In genomic region chr4:76802546-76803021, GRCh38 we compare ENCODE assay signal across 1 cellular context.
TF ChIP-seq lines count a peak whose summit lies in the region.

No MANE protein-coding gene starts in this region.

TF ChIP-seq in GM23338, 12 proteins besides CTCF, POLR2A, EP300 and RAD21 (continued from another document):
- no peak for TF ChIP-seq ZNF462 (CRISPR knock-in tag; IDR thresholded peaks at IDR 0.05)
- TF ChIP-seq REST (IDR thresholded peaks at IDR 0.05; ENCODE audit: unreplicated experiment): no peak
- TF ChIP-seq STAT1 (IDR thresholded peaks at IDR 0.05; ENCODE audit: unreplicated experiment): no peak
- no peak for TF ChIP-seq EZH2phosphoT487 (IDR thresholded peaks at IDR 0.05; ENCODE audit: unreplicated experiment)
- TF ChIP-seq JUNB (IDR thresholded peaks at IDR 0.05; ENCODE audit: unreplicated experiment): no peak
- TF ChIP-seq ETS1 (IDR thresholded peaks at IDR 0.05): no peak
- TF ChIP-seq POLR2AphosphoS5 (IDR thresholded peaks at IDR 0.05; ENCODE audit: low read depth): no peak
- TF ChIP-seq EZH2 (IDR thresholded peaks at IDR 0.05; ENCODE audit: low read depth, unreplicated experiment): no peak
- TF ChIP-seq ZNF331 (CRISPR knock-in tag; IDR thresholded peaks at IDR 0.05; ENCODE audit: low read depth): no peak
